8 cellular contexts compared by ENCODE assay signal in the genomic region with DNA sequence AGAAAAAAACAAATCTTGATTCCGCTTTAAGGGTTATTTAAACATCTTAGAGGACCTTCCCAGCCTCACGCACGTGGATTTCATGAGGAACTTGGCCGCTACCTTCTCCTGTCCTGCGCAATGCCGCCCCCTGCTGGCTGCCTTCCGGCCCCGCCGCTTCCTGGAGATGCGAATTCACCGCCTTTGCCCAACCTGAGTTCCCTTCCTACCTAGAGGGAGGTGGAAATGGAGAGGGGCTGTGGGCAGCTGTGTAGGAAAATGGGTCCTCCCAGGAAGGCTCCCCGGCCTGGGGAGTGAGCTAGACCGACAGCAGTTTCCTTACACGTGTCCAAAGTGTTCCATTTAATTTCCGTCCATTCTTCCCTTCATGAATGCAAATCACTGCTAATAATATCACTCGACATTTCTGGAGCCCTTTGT. TPM values are rescaled to one million over a fixed set of nuclear protein-coding genes. Genes with fewer than 3 reads are reported as not detected.
DNase-seq lines count a peak whose midpoint lies in the region; ATAC-seq and TF ChIP-seq lines count a peak whose summit lies in the region.

No MANE protein-coding gene starts in this region.

- no peaks in the 10 kb centered on the region for H3K9me3 Mint-ChIP-seq in activated T-helper 17 cell treated with anti-CD3 and anti-CD28 coated beads, Interleukin-2, amount 50 U/mL, for 72 hours
- H3K9me3 Mint-ChIP-seq in neural progenitor cell = no peaks in the 10 kb centered on the region

- H3K4me2 ChIP-seq in neural progenitor cell = no peak overlapping the region

- no peak overlapping the region for H2AFZ ChIP-seq in neural progenitor cell (replicated peaks)

- DNase-seq in RPMI7951 (ENCODE audit: low read depth) = peak; percentile 86
- peak; percentile 85 for DNase-seq in fibroblast of the aortic adventitia (ENCODE audit: low read depth)
- DNase-seq in neural progenitor cell (ENCODE audit: low spot score) = peak; percentile 78
- DNase-seq in stimulated activated naive CD4-positive, alpha-beta T cell treated with Interleukin-2 at 50 U/mL for 16 hours (lab: John Stamatoyannopoulos, UW) = peak; percentile 75

- no peaks in the 10 kb centered on the region for H3K36me3 ChIP-seq in neural progenitor cell

- peaks cover 10% of the 10 kb centered on the region for H3K36me3 Mint-ChIP-seq in activated T-helper 17 cell treated with anti-CD3 and anti-CD28 coated beads, Interleukin-2, amount 50 U/mL, for 72 hours (ENCODE audit: low read depth)
- H3K36me3 Mint-ChIP-seq in neural progenitor cell = no peaks in the 10 kb centered on the region

- H3K4me3 ChIP-seq in GM12875 (ENCODE audit: low read depth, low read length) (no peak overlapping the region), fibroblast of the aortic adventitia (ENCODE audit: low read depth, low read length) (no peak overlapping the region), neural progenitor cell (no peak overlapping the region)

- no peaks in the 10 kb centered on the region for H3K4me1 ChIP-seq in neural progenitor cell

- no peak overlapping the region for H3K27ac Mint-ChIP-seq in activated T-helper 17 cell treated with anti-CD3 and anti-CD28 coated beads, Interleukin-2, amount 50 U/mL, for 72 hours
- no peak overlapping the region for H3K27ac Mint-ChIP-seq in neural progenitor cell

- TF ChIP-seq EP300 in Ishikawa (IDR thresholded peaks at IDR 0.05; ENCODE audit: borderline replicate concordance) = no peak

- no peaks in the 10 kb centered on the region for H3K79me2 ChIP-seq in neural progenitor cell (ENCODE audit: low read depth)

- H4K20me1 ChIP-seq in neural progenitor cell (ENCODE audit: low read depth) = no peaks in the 10 kb centered on the region

- peak; percentile 94 for TF ChIP-seq CTCF in GM12875 (IDR thresholded peaks at IDR 0.05; ENCODE audit: borderline replicate concordance, insufficient read depth, low read depth, low read length)
- TF ChIP-seq CTCF in fibroblast of the aortic adventitia (IDR thresholded peaks at IDR 0.05; ENCODE audit: insufficient read depth, low read length) = peak; percentile 98
- peak; percentile 92 for TF ChIP-seq CTCF in neural progenitor cell (IDR thresholded peaks at IDR 0.05)

- H3F3A ChIP-seq in neural progenitor cell (ENCODE audit: low read depth) = no peaks in the 10 kb centered on the region

- H3K9ac ChIP-seq in neural progenitor cell = no peak overlapping the region

- no peak overlapping the region for H3K27ac ChIP-seq in neural progenitor cell

- peak; percentile 27 for ATAC-seq in activated T-helper 17 cell treated with anti-CD3 and anti-CD28 coated beads, Interleukin-2, amount 50 U/mL, for 72 hours (replicated peaks)
- no peak for ATAC-seq in HG03280 (IDR thresholded peaks at IDR 0.05; ENCODE audit: unreplicated experiment)

- H3K27me3 Mint-ChIP-seq in activated T-helper 17 cell treated with anti-CD3 and anti-CD28 coated beads, Interleukin-2, amount 50 U/mL, for 72 hours = no peaks in the 10 kb centered on the region
- peaks cover 5% of the 10 kb centered on the region for H3K27me3 Mint-ChIP-seq in neural progenitor cell (ENCODE audit: insufficient read depth, low read depth)

- peak; percentile 80 for TF ChIP-seq RAD21 in Ishikawa (IDR thresholded peaks at IDR 0.05; ENCODE audit: low read depth)

- peaks cover 15% of the 10 kb centered on the region for H3K4me1 Mint-ChIP-seq in activated T-helper 17 cell treated with anti-CD3 and anti-CD28 coated beads, Interleukin-2, amount 50 U/mL, for 72 hours
- H3K4me1 Mint-ChIP-seq in neural progenitor cell = peaks cover 10% of the 10 kb centered on the region

- no peak overlapping the region for H3K4me3 Mint-ChIP-seq in activated T-helper 17 cell treated with anti-CD3 and anti-CD28 coated beads, Interleukin-2, amount 50 U/mL, for 72 hours
- H3K4me3 Mint-ChIP-seq in neural progenitor cell = no peak overlapping the region

- no peaks in the 10 kb centered on the region for H3K9me3 ChIP-seq in neural progenitor cell (ENCODE audit: low read depth)

- peaks cover 4% of the 10 kb centered on the region for H3K27me3 ChIP-seq in neural progenitor cell

TF ChIP-seq in Ishikawa, 13 proteins besides CTCF, POLR2A, EP300 and RAD21:
- TF ChIP-seq NFIC (IDR thresholded peaks at IDR 0.05) (no peak), CEBPB (IDR thresholded peaks at IDR 0.05) (no peak), EGR1 (IDR thresholded peaks at IDR 0.05) (no peak), CREB1 (IDR thresholded peaks at IDR 0.05; ENCODE audit: low read depth) (no peak), TAF1 (IDR thresholded peaks at IDR 0.05; ENCODE audit: low read depth) (no peak)
- TF ChIP-seq, protein P1, sequence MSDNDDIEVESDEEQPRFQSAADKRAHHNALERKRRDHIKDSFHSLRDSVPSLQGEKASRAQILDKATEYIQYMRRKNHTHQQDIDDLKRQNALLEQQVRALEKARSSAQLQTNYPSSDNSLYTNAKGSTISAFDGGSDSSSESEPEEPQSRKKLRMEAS (IDR thresholded peaks at IDR 0.05) = peak; percentile 54; the same call in 1 of the 2 replicates

RNA-seq across cellular contexts. Expression of a gene that starts 1.0 kb away (rescaled TPM):
- 0.29 and 0.48 TPM in 2 replicates for total RNA-seq in RPMI7951 (2014; rRNA removed; shearing (Covaris generic))
- not detected for total RNA-seq in activated T-helper 17 cell treated with anti-CD3 and anti-CD28 coated beads, Interleukin-2, amount 50 U/mL, for 72 hours
- not detected in 2 replicates for total RNA-seq in fibroblast of the aortic adventitia (ENCODE audit: low replicate concordance)
- 0.06 and 0.12 TPM in 2 replicates for total RNA-seq in neural progenitor cell (ENCODE audit: low replicate concordance)
